In the genomic region with DNA sequence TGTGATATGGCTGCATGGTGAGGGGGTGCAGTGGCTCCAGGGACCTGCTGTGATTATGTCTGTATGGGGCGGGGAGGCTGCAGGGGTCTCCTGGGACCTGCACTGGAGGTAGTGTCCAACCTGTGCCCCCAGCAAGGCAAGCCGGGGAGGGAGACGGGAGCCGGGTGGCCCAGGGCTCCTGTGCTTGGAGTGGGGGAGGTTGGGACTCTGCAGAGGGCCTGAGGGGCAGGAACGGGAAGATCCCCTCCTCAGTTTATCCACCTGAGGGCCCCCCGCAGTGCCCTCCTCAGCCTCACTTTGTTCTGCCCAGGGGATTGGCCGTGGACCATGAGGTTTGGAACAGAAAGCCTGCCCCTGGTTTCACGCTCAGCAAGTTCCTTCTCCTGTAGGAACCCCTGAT, we compare ENCODE assay signal across 1 cellular context.
TF ChIP-seq lines count a peak whose summit lies in the region.

No MANE protein-coding gene starts in this region.

TF ChIP-seq in H1, 55 proteins besides CTCF, POLR2A, EP300 and RAD21 (continued from another document):
- TF ChIP-seq TEAD4 (IDR thresholded peaks at IDR 0.05; ENCODE audit: low read depth, low read length): no peak
- TF ChIP-seq TCF12 (IDR thresholded peaks at IDR 0.05; ENCODE audit: low read depth, low read length): no peak
- no peak for TF ChIP-seq SP4 (IDR thresholded peaks at IDR 0.05; ENCODE audit: low read length)
- TF ChIP-seq SP2 (IDR thresholded peaks at IDR 0.05; ENCODE audit: low read length): no peak
- no peak for TF ChIP-seq KDM1A (IDR thresholded peaks at IDR 0.05; ENCODE audit: borderline replicate concordance, low read length)
- no peak for TF ChIP-seq CBX8 (IDR thresholded peaks at IDR 0.05; ENCODE audit: borderline replicate concordance, low read depth, low read length)
- TF ChIP-seq BRCA1 (IDR thresholded peaks at IDR 0.05; ENCODE audit: low read depth, low read length): no peak
- TF ChIP-seq, protein P1, sequence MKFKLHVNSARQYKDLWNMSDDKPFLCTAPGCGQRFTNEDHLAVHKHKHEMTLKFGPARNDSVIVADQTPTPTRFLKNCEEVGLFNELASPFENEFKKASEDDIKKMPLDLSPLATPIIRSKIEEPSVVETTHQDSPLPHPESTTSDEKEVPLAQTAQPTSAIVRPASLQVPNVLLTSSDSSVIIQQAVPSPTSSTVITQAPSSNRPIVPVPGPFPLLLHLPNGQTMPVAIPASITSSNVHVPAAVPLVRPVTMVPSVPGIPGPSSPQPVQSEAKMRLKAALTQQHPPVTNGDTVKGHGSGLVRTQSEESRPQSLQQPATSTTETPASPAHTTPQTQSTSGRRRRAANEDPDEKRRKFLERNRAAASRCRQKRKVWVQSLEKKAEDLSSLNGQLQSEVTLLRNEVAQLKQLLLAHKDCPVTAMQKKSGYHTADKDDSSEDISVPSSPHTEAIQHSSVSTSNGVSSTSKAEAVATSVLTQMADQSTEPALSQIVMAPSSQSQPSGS (IDR thresholded peaks at IDR 0.05; ENCODE audit: low read length): no peak
